8 cellular contexts compared by ENCODE assay signal in the genomic region with DNA sequence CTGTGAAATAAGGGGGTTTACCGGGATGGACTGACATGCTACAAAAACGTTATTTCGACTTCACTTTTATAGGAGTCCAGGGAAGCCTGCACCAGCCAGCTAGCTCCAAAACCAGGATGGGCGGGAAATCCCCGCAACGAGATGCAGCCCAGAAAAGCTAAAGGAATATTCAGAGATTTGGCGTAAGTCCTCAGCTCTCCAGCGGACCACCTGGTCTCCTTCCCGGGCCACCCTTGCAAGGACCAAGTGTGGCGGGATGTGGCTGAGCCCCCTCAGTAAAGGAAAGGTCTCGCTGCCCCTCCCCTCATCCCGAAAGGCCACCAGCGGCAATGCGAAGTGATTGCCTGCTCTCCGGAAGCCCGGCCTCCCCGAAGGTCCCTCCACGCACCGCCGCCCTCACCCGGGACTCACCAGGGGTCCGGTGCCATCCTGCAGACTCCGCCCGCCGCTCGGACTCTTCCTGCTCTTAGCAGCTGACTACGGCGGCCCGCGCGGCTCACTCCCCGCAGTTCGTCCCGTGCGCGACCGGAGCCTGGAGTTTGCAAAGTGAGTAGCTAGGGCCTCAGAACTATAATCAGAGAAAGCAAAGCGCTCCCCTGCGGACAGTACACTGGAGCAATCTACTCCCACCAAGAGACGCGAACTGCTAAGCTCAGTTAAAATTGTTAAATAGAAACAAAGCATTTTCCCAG. TPM values are rescaled to one million over a fixed set of nuclear protein-coding genes. Genes with fewer than 3 reads are reported as not detected.
DNase-seq lines count a peak whose midpoint lies in the region; ATAC-seq, FAIRE-seq and TF ChIP-seq lines count a peak whose summit lies in the region.

A gene with protein sequence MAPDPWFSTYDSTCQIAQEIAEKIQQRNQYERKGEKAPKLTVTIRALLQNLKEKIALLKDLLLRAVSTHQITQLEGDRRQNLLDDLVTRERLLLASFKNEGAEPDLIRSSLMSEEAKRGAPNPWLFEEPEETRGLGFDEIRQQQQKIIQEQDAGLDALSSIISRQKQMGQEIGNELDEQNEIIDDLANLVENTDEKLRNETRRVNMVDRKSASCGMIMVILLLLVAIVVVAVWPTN (minus strand): TSS at position 440 of the 692 bp plus-strand sequence. CDS start 12 bp downstream, at position 428.

- H3K79me2 ChIP-seq in ACC112 (ENCODE audit: control insufficient read depth, insufficient read depth, low read length, unreplicated experiment) (peaks cover 14% of the 10 kb centered on the region), HepG2 (ENCODE audit: insufficient read depth, low read length) (peaks cover 6% of the 10 kb centered on the region)

- H3K4me3 Mint-ChIP-seq in dendritic cell treated with granulocyte-macrophage colony-stimulating factor and Interleukin-4, amounts not matched to agents 40 ng/mL and 50 ng/mL, for 4 days: peak within 1 kb of the TSS; percentile 87

- in situ Hi-C loops in HepG2 (cut with HindIII; ENCODE audit: extremely low pct_ligation_motif_present, low pct_unique_long_range_greater_than_20kb): no loop called here

- H2AFZ ChIP-seq in ACC112 (ENCODE audit: low read length, unreplicated experiment): peak within 1 kb of the TSS; percentile 97
- H2AFZ ChIP-seq in HepG2 (ENCODE audit: low read length): peak within 1 kb of the TSS; percentile 89

- no peaks in the 10 kb centered on the region for H3K9me3 ChIP-seq in HepG2 (ENCODE audit: low read length)

- H3K27ac Mint-ChIP-seq in dendritic cell treated with granulocyte-macrophage colony-stimulating factor and Interleukin-4, amounts not matched to agents 40 ng/mL and 50 ng/mL, for 4 days: peak within 1 kb of the TSS; percentile 79

- intact Hi-C loops in dendritic cell treated with granulocyte-macrophage colony-stimulating factor and Interleukin-4, amounts not matched to agents 40 ng/mL and 50 ng/mL, for 4 days (cut with micrococcal nuclease): loop anchor here (5.0 kb wide), 2 partner anchors 102 to 152 kb away; no protein-coding TSS in a partner anchor
- intact Hi-C loops in HepG2 (cut with micrococcal nuclease; ENCODE audit: unreplicated experiment): loop anchor here (10.0 kb wide), 1 partner anchor 69 kb away; a partner anchor contains a TSS

- peak; percentile 75 for FAIRE-seq in HepG2 (lab: Jason Lieb, UNC)

- H3K36me3 ChIP-seq in ACC112 (ENCODE audit: insufficient read depth, low read length): no peaks in the 10 kb centered on the region
- no peaks in the 10 kb centered on the region for H3K36me3 ChIP-seq in HepG2 (replicated peaks in 1 of 2; ENCODE audit: control insufficient read depth in 1 of 2, insufficient read depth in 2 of 2, low read length in 2 of 2)

- TF ChIP-seq CTCF in HepG2 (CRISPR knock-in tag; IDR thresholded peaks at IDR 0.05): peak; percentile 43

- DNase-seq in NCI-H526 (lab: John Stamatoyannopoulos, UW) (peak; percentile 45 to 79), HepG2 (ENCODE audit: low spot score) (peak; percentile 78)
- peak; percentile 75 for DNase-seq in activated CD4-positive, alpha-beta T cell treated with anti-CD3 and anti-CD28 coated beads, Interleukin-2, amount 50 U/mL, for 1 hour
- DNase-seq in stimulated activated CD4-positive, alpha-beta T cell treated with anti-CD3 and anti-CD28 coated beads, Interleukin-2, amount 100 ng/mL, for 48 hours: peak; percentile 80 to 83

- H3K4me1 ChIP-seq in ACC112 (ENCODE audit: control insufficient read depth, insufficient read depth, low read length, unreplicated experiment) (peaks cover 8% of the 10 kb centered on the region), HepG2 (ENCODE audit: insufficient read depth, low read length) (0 out of 2 replicates have a peak, but pooled peaks cover 6% of the 10 kb centered on the region)

- H3K36me3 Mint-ChIP-seq in dendritic cell treated with granulocyte-macrophage colony-stimulating factor and Interleukin-4, amounts not matched to agents 40 ng/mL and 50 ng/mL, for 4 days (ENCODE audit: low read depth): peaks cover 15% of the 10 kb centered on the region

- H3K4me2 ChIP-seq in HepG2 (ENCODE audit: low read depth, low read length): peak within 1 kb of the TSS; percentile 78

- H3K4me3 ChIP-seq in ACC112 (ENCODE audit: low read depth, low read length) (peak within 1 kb of the TSS; percentile 92), HepG2 (replicated peaks in 1 of 3; ENCODE audit: insufficient read depth in 1 of 3, low read depth in 2 of 3, low read length in 3 of 3) (peak within 1 kb of the TSS; percentile 71 to 95 (median 81))

- H4K20me1 ChIP-seq in HepG2 (ENCODE audit: insufficient read depth, low read length): no peaks in the 10 kb centered on the region

- no TSS peak for BruUV-seq in HepG2 (replicated peaks; lab: Mats Ljungman, UMichigan)

- 0% methylated on average over 18 of the region's 41 CpGs for WGBS in HepG2 (ENCODE audit: low lambda C conversion rate)

- no peaks in the 10 kb centered on the region for H3K27me3 Mint-ChIP-seq in dendritic cell treated with granulocyte-macrophage colony-stimulating factor and Interleukin-4, amounts not matched to agents 40 ng/mL and 50 ng/mL, for 4 days

- TF ChIP-seq EP300 in HepG2 (IDR thresholded peaks at IDR 0.05; ENCODE audit: low read depth in 2 of 2, low read length in 2 of 2) (peak in 1 of 2 experiments; percentile 34; a peak in 1 of 4 replicates), HepG2 (CRISPR knock-in tag; IDR thresholded peaks at IDR 0.05; ENCODE audit: borderline replicate concordance) (peak; percentile 47; the same call in 1 of the 2 replicates)

- TF ChIP-seq RAD21 in HepG2 (CRISPR knock-in tag; IDR thresholded peaks at IDR 0.05): 0 out of 2 replicates have a peak, but pooled peaks have one; percentile 21

- no peaks in the 10 kb centered on the region for H3K9me3 Mint-ChIP-seq in dendritic cell treated with granulocyte-macrophage colony-stimulating factor and Interleukin-4, amounts not matched to agents 40 ng/mL and 50 ng/mL, for 4 days

- no peak within 1 kb of the TSS for H3K27ac ChIP-seq in ACC112 (ENCODE audit: low read depth, low read length)
- peak within 1 kb of the TSS; percentile 36 for H3K27ac ChIP-seq in HepG2 (ENCODE audit: extremely low read length, insufficient read depth, low read length)

- CTCF ChIA-PET in HepG2 (lab: Yijun Ruan, JAX; ENCODE audit: low intra/inter-chr PET ratio, low total read pairs): no interaction called here

- ATAC-seq in GM18861 (IDR thresholded peaks at IDR 0.05; ENCODE audit: unreplicated experiment) (peak; percentile 77), HG03103 (IDR thresholded peaks at IDR 0.05; ENCODE audit: low read depth, unreplicated experiment) (peak; percentile 72), HepG2 (peak; percentile 98)

- POLR2A ChIA-PET in HepG2 (lab: Yijun Ruan, JAX): interaction anchor here (1.3 kb wide), 1 partner anchor 110 kb away, joined by 4 read pairs; no protein-coding TSS in a partner anchor

- peak within 1 kb of the TSS; percentile 69 for H3K9ac ChIP-seq in HepG2 (ENCODE audit: insufficient read depth, low read depth, low read length)

- H3K27me3 ChIP-seq in ACC112 (ENCODE audit: insufficient read depth, low read length) (no peaks in the 10 kb centered on the region), HepG2 (ENCODE audit: control insufficient read depth in 1 of 2, insufficient read depth in 2 of 2, low read length in 2 of 2) (no peaks in the 10 kb centered on the region)

- peaks cover 25% of the 10 kb centered on the region for H3K4me1 Mint-ChIP-seq in dendritic cell treated with granulocyte-macrophage colony-stimulating factor and Interleukin-4, amounts not matched to agents 40 ng/mL and 50 ng/mL, for 4 days (ENCODE audit: low read depth)

- peak; percentile 52 to 73 for TF ChIP-seq POLR2A in HepG2 (IDR thresholded peaks at IDR 0.05; ENCODE audit: insufficient read depth in 1 of 2, low read depth in 2 of 2, low read length in 2 of 2)

TF ChIP-seq in HepG2, 621 proteins besides CTCF, POLR2A, EP300 and RAD21 (continues in another document):
- no peak for TF ChIP-seq U2AF1 (optimal IDR thresholded peaks at IDR 0.05; ENCODE audit: low read depth, low read length)
- TF ChIP-seq, protein P1, sequence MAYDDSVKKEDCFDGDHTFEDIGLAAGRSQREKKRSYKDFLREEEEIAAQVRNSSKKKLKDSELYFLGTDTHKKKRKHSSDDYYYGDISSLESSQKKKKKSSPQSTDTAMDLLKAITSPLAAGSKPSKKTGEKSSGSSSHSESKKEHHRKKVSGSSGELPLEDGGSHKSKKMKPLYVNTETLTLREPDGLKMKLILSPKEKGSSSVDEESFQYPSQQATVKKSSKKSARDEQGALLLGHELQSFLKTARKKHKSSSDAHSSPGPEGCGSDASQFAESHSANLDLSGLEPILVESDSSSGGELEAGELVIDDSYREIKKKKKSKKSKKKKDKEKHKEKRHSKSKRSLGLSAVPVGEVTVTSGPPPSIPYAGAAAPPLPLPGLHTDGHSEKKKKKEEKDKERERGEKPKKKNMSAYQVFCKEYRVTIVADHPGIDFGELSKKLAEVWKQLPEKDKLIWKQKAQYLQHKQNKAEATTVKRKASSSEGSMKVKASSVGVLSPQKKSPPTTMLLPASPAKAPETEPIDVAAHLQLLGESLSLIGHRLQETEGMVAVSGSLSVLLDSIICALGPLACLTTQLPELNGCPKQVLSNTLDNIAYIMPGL (CRISPR knock-in tag; IDR thresholded peaks at IDR 0.05; ENCODE audit: borderline replicate concordance in 1 of 2, low read depth in 1 of 2): peak; percentile 81 to 86

RNA-seq across cellular contexts. Expression of the gene that starts here (rescaled TPM):
- total RNA-seq in HepG2 (2016; rRNA removed; fragmentation: Illumina TruSeq; extraction: Trizol): 53.6 and 67.9 TPM in 2 replicates
- 30.0 TPM in 2 replicates for total RNA-seq in HepG2 (2016; cell fraction: cytosol; rRNA removed; fragmentation: Illumina TruSeq; extraction: Trizol; ENCODE audit: low read depth)
- total RNA-seq in HepG2 (2016; cell fraction: insoluble cytoplasmic fraction; rRNA removed; fragmentation: Illumina TruSeq; extraction: Trizol): 53.6 and 69.1 TPM in 2 replicates
- total RNA-seq in HepG2 (2016; cell fraction: membrane; rRNA removed; fragmentation: Illumina TruSeq; extraction: Trizol): 21.9 and 23.0 TPM in 2 replicates
- 29.8 and 30.3 TPM in 2 replicates for total RNA-seq in HepG2 (2016; cell fraction: nucleus; rRNA removed; fragmentation: Illumina TruSeq; extraction: Trizol)
- 36.4 and 40.9 TPM in 2 replicates for polyA plus RNA-seq in HepG2 (2011; rRNA removed)
- 19.9 and 36.6 TPM in 2 replicates for polyA plus RNA-seq in HepG2 (2011; cell fraction: cytosol; rRNA removed)
- 5.3 and 12.9 TPM in 2 replicates for polyA plus RNA-seq in HepG2 (2011; cell fraction: nucleus; rRNA removed)
- 53.0 and 60.4 TPM in 2 replicates for polyA plus RNA-seq in HepG2 (2012)
- polyA plus RNA-seq in HepG2 (2016; cell fraction: cytosol; fragmentation: Illumina TruSeq; extraction: Trizol; ENCODE audit: low read depth): 22.6 and 27.8 TPM in 2 replicates
- 63.0 and 67.1 TPM in 2 replicates for polyA plus RNA-seq in HepG2 (2016; cell fraction: insoluble cytoplasmic fraction; fragmentation: Illumina TruSeq; extraction: Trizol; ENCODE audit: low read depth)
- 19.8 and 21.3 TPM in 2 replicates for polyA plus RNA-seq in HepG2 (2016; cell fraction: membrane; fragmentation: Illumina TruSeq; extraction: Trizol; ENCODE audit: low read depth)
- 23.7 and 28.8 TPM in 2 replicates for polyA plus RNA-seq in HepG2 (2016; cell fraction: nucleus; fragmentation: Illumina TruSeq; extraction: Trizol; ENCODE audit: insufficient read depth, low read depth)
- 19.6 and 31.8 TPM in 2 replicates for polyA minus RNA-seq in HepG2 (2011; rRNA and poly(A)+ RNA removed; ENCODE audit: low replicate concordance)
- 12.7 and 14.0 TPM in 2 replicates for polyA minus RNA-seq in HepG2 (2011; cell fraction: cytosol; rRNA and poly(A)+ RNA removed)
- 44.9 and 56.1 TPM in 2 replicates for polyA minus RNA-seq in HepG2 (2011; cell fraction: nucleus; rRNA and poly(A)+ RNA removed)
